Comparison of ENCODE assay signal across 30 cellular contexts in the genomic region with DNA sequence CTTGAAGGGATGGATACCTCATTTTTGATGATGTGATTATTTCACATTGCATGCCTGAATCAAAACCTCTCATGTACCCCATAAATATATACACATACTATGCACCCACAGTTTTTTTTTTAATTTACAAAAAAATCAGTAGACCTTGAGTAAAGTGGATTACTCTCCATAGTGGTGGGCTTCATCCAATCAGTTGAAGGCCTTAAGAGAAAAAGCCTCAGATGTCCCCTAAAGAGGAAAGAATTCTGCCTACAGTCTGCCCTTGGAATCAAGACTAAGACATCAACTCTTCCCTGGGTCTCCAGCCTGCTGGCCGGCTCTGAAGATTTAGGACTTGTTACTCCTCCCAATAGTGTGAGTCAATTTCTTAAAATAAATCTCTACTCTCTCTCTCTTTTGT. TPM values are rescaled to one million over a fixed set of nuclear protein-coding genes. Genes with fewer than 3 reads are reported as not detected.
"Had no signal": no experiment of that assay in that cellular context is flagged by ENCODE, and none has a peak within 500 bp of the region (broad histone marks: within the 10 kb centered on the region; RNA-seq: fewer than 3 reads in every experiment).

No MANE protein-coding gene starts in this region.

- H3K4me1 ChIP-seq: colonic mucosa, gastrocnemius medialis, left lung, lower lobe of right lung, right atrium auricular region, sigmoid colon, transverse colon, upper lobe of right lung, uterus had no signal

- H3K9me3 ChIP-seq: colonic mucosa, gastrocnemius medialis, left lung, lower lobe of right lung, ovary, right atrium auricular region, sigmoid colon, stomach, transverse colon, upper lobe of right lung, uterus had no signal

- ATAC-seq: esophagus mucosa; gastrocnemius medialis; left cardiac atrium; left lung; lower lobe of right lung; natural killer cell; stimulated activated effector memory CD8-positive, alpha-beta T cell treated with anti-CD3 and anti-CD28 coated beads, Interleukin-12 subunit alpha, Interleukin-12 subunit beta, amount 100 ng/mL, for 72 hours; upper lobe of right lung had no signal

- H3K4me3 ChIP-seq: colonic mucosa, gastrocnemius medialis, left lung, lower lobe of right lung, ovary, right atrium auricular region, sigmoid colon, transverse colon, uterus had no signal

- H3K27me3 ChIP-seq: colonic mucosa, left lung, ovary, right atrium auricular region, stomach, transverse colon, upper lobe of right lung, uterus had no signal

- H3K36me3 ChIP-seq: colonic mucosa, gastrocnemius medialis, left lung, lower lobe of right lung, ovary, right atrium auricular region, sigmoid colon, transverse colon, upper lobe of right lung, uterus had no signal

- H3K27ac ChIP-seq: colonic mucosa, gastrocnemius medialis, left lung, lower lobe of right lung, ovary, right atrium auricular region, sigmoid colon, transverse colon, upper lobe of right lung, uterus had no signal

- DNase-seq: colonic mucosa; effector CD8-positive, alpha-beta T cell; endodermal cell; foreskin fibroblast; gastrocnemius medialis; head of caudate nucleus; left cardiac atrium; left lung; lower lobe of right lung; natural killer cell; occipital lobe; ovary; sigmoid colon; stimulated activated CD4-positive, alpha-beta T cell treated with anti-CD3 and anti-CD28 coated beads, Interleukin-2, amount 100 ng/mL, for 24 hours; stimulated activated CD4-positive, alpha-beta T cell treated with anti-CD3 and anti-CD28 coated beads, Interleukin-4, amount 100 ng/mL, for 24 hours; stimulated activated naive CD4-positive, alpha-beta T cell treated with Interleukin-2 at 50 U/mL for 16 hours; stomach; substantia nigra; transverse colon; uterus had no signal

RNA-seq across cellular contexts. Expression of gene AZGP1, which starts 1.1 kb away (rescaled TPM):
- total RNA-seq: endodermal cell, glomerular endothelial cell, mononuclear cell, natural killer cell, occipital lobe, progenitor cell of endocrine pancreas, uterus had no signal
- polyA plus RNA-seq: neural cell had no signal

RNA-seq across cellular contexts. Expression of gene GJC3, which starts 45.3 kb away (rescaled TPM):
- total RNA-seq: cerebellum, colonic mucosa, gastrocnemius medialis, kidney epithelial cell, lower lobe of right lung, natural killer cell, right atrium auricular region, stomach, transverse colon, upper lobe of right lung had no signal
- polyA plus RNA-seq: neural cell had no signal

RNA-seq across cellular contexts. Expression of gene TRIM4, which starts 55.4 kb away (rescaled TPM):
- polyA plus RNA-seq: neural cell had no signal
